Comparison of ENCODE assay signal across 15 cellular contexts in genomic region chr15:57604502-57604901, GRCh38. TPM values are rescaled to one million over a fixed set of nuclear protein-coding genes. Genes with fewer than 3 reads are reported as not detected.
"Had no signal": no experiment of that assay in that cellular context is flagged by ENCODE, and none has a peak within 500 bp of the region (broad histone marks: within the 10 kb centered on the region; RNA-seq: fewer than 3 reads in every experiment).

No MANE protein-coding gene starts in this region.

- ATAC-seq: effector memory CD8-positive, alpha-beta T cell; natural killer cell treated with Interleukin-12 subunit alpha and Interleukin-12 subunit beta and Interleukin-15 and Interleukin-18, amount 100 ng/mL, for 72 hours; T-cell had no signal

- H3K4me1 ChIP-seq: ascending aorta, testis had no signal

- H3K27ac ChIP-seq: ascending aorta, epithelial cell of prostate, psoas muscle, sigmoid colon, testis, VCaP had no signal

- H3K9me3 Mint-ChIP-seq: activated CD4-positive, alpha-beta memory T cell treated with anti-CD3 and anti-CD28 coated beads for 36 hours; effector memory CD8-positive, alpha-beta T cell; natural killer cell treated with Interleukin-12 subunit alpha and Interleukin-12 subunit beta and Interleukin-15 and Interleukin-18, amount 100 ng/mL, for 72 hours; T-cell had no signal

- H3K27me3 ChIP-seq: ascending aorta, sigmoid colon, testis had no signal

- H3K36me3 ChIP-seq: ascending aorta had no signal

- H3K27ac Mint-ChIP-seq: activated CD4-positive, alpha-beta memory T cell treated with anti-CD3 and anti-CD28 coated beads for 36 hours; effector memory CD8-positive, alpha-beta T cell; natural killer cell treated with Interleukin-12 subunit alpha and Interleukin-12 subunit beta and Interleukin-15 and Interleukin-18, amount 100 ng/mL, for 72 hours; T-cell had no signal

- H3K36me3 Mint-ChIP-seq: activated CD4-positive, alpha-beta memory T cell treated with anti-CD3 and anti-CD28 coated beads for 36 hours; natural killer cell treated with Interleukin-12 subunit alpha and Interleukin-12 subunit beta and Interleukin-15 and Interleukin-18, amount 100 ng/mL, for 72 hours; T-cell had no signal

- H3K4me3 Mint-ChIP-seq: activated CD4-positive, alpha-beta memory T cell treated with anti-CD3 and anti-CD28 coated beads for 36 hours; effector memory CD8-positive, alpha-beta T cell; natural killer cell treated with Interleukin-12 subunit alpha and Interleukin-12 subunit beta and Interleukin-15 and Interleukin-18, amount 100 ng/mL, for 72 hours; T-cell had no signal

- H3K4me3 ChIP-seq: ascending aorta, lung, psoas muscle, sigmoid colon, testis had no signal

- DNase-seq: activated CD4-positive, alpha-beta memory T cell treated with anti-CD3 and anti-CD28 coated beads for 36 hours; activated CD8-positive, alpha-beta memory T cell treated with anti-CD3 and anti-CD28 coated beads, Interleukin-2, amount 50 U/mL, for 4 hours; effector memory CD8-positive, alpha-beta T cell; hippocampal formation; psoas muscle; sigmoid colon; stimulated activated CD4-positive, alpha-beta T cell treated with anti-CD3 and anti-CD28 coated beads, Interleukin-2, amount 100 ng/mL, for 24 hours; stimulated activated naive CD4-positive, alpha-beta T cell; T-cell; testis had no signal

- H3K9me3 ChIP-seq: ascending aorta, psoas muscle, sigmoid colon, testis had no signal

RNA-seq across cellular contexts. Expression of gene MYZAP, which starts 12.8 kb away (rescaled TPM):
- total RNA-seq: natural killer cell treated with Interleukin-12 subunit alpha and Interleukin-12 subunit beta and Interleukin-15 and Interleukin-18, amount 100 ng/mL, for 72 hours had no signal
